11 cellular contexts compared by ENCODE assay signal in genomic region chr12:108338915-108339657, GRCh38. TPM values are rescaled to one million over a fixed set of nuclear protein-coding genes. Genes with fewer than 3 reads are reported as not detected.
DNase-seq lines count a peak whose midpoint lies in the region; ATAC-seq and TF ChIP-seq lines count a peak whose summit lies in the region.
"Had no signal": no experiment of that assay in that cellular context is flagged by ENCODE, and none has a peak within 500 bp of the region (broad histone marks: within the 10 kb centered on the region; RNA-seq: fewer than 3 reads in every experiment).

TSS of gene CMKLR1 (minus strand) at chr12:108339311. CDS start at chr12:108293591, 45,720 bp downstream.

- ATAC-seq in esophagus mucosa (peak; percentile 25), thoracic aorta (ENCODE audit: insufficient number of reproducible peaks, low FRiP score, low read depth) (no peak), GM21447 (IDR thresholded peaks at IDR 0.05; ENCODE audit: unreplicated experiment) (no peak)

- DNase-seq in MG63: peak; percentile 45
- no peak for DNase-seq in thoracic aorta (ENCODE audit: low spot score)
- no peak for DNase-seq in NCI-H2196 (lab: John Stamatoyannopoulos, UW; ENCODE audit: unreplicated experiment)
- no peak for DNase-seq in activated T-helper 1 cell treated with anti-CD3 and anti-CD28 coated beads, Interleukin-12 subunit alpha, Interleukin-12 subunit beta, Interleukin-2, Interleukin-4 antibody, amounts not matched to agents 30 ng/mL and 10 ng/mL and 1 ng/mL, durations not matched to agents 14 hours and 24 hours and 36 hours (ENCODE audit: low spot score)
- no peak for DNase-seq in stimulated activated CD4-positive, alpha-beta T cell treated with anti-CD3 and anti-CD28 coated beads, Interleukin-4, amount 100 ng/mL, for 1 hour
- DNase-seq: GOT3, RPMI8226 had no signal

- intact Hi-C loops in activated T-helper 1 cell treated with anti-CD3 and anti-CD28 coated beads, Interleukin-12 subunit alpha, Interleukin-12 subunit beta, Interleukin-2, Interleukin-4 antibody, amounts not matched to agents 30 ng/mL and 10 ng/mL and 1 ng/mL, durations not matched to agents 14 hours and 24 hours and 36 hours (cut with micrococcal nuclease): no loop called here

- peak within 1 kb of the TSS; percentile 83 to 88 for H3K27ac ChIP-seq in thoracic aorta

- no peaks in the 10 kb centered on the region for H3K9me3 Mint-ChIP-seq in activated T-helper 1 cell treated with anti-CD3 and anti-CD28 coated beads, Interleukin-12 subunit alpha, Interleukin-12 subunit beta, Interleukin-2, Interleukin-4 antibody, amounts not matched to agents 30 ng/mL and 10 ng/mL and 1 ng/mL, durations not matched to agents 14 hours and 24 hours and 36 hours
- H3K9me3 Mint-ChIP-seq: stimulated activated naive CD8-positive, alpha-beta T cell treated with anti-CD3 and anti-CD28 coated beads, Interleukin-15, Interleukin-2, amounts not matched to agents 100 ng/mL and 50 ng/mL, for 24 hours had no signal

- H3K27me3 Mint-ChIP-seq in activated T-helper 1 cell treated with anti-CD3 and anti-CD28 coated beads, Interleukin-12 subunit alpha, Interleukin-12 subunit beta, Interleukin-2, Interleukin-4 antibody, amounts not matched to agents 30 ng/mL and 10 ng/mL and 1 ng/mL, durations not matched to agents 14 hours and 24 hours and 36 hours (ENCODE audit: insufficient read depth): peaks cover 23% of the 10 kb centered on the region

- H3K4me1 Mint-ChIP-seq in activated T-helper 1 cell treated with anti-CD3 and anti-CD28 coated beads, Interleukin-12 subunit alpha, Interleukin-12 subunit beta, Interleukin-2, Interleukin-4 antibody, amounts not matched to agents 30 ng/mL and 10 ng/mL and 1 ng/mL, durations not matched to agents 14 hours and 24 hours and 36 hours (ENCODE audit: low read depth): peaks cover 5% of the 10 kb centered on the region

- no peak within 1 kb of the TSS for H3K4me3 Mint-ChIP-seq in activated T-helper 1 cell treated with anti-CD3 and anti-CD28 coated beads, Interleukin-12 subunit alpha, Interleukin-12 subunit beta, Interleukin-2, Interleukin-4 antibody, amounts not matched to agents 30 ng/mL and 10 ng/mL and 1 ng/mL, durations not matched to agents 14 hours and 24 hours and 36 hours

- H3K9me3 ChIP-seq in MG63 (no peaks in the 10 kb centered on the region), mononuclear cell (ENCODE audit: low read depth, low read length) (no peaks in the 10 kb centered on the region), thoracic aorta (no peaks in the 10 kb centered on the region)

- H3K36me3 Mint-ChIP-seq in activated T-helper 1 cell treated with anti-CD3 and anti-CD28 coated beads, Interleukin-12 subunit alpha, Interleukin-12 subunit beta, Interleukin-2, Interleukin-4 antibody, amounts not matched to agents 30 ng/mL and 10 ng/mL and 1 ng/mL, durations not matched to agents 14 hours and 24 hours and 36 hours (ENCODE audit: low read depth): no peaks in the 10 kb centered on the region

- H3K4me3 ChIP-seq in MG63 (peak within 1 kb of the TSS; percentile 24), mononuclear cell (ENCODE audit: low read length) (peak within 1 kb of the TSS; percentile 30), thoracic aorta (peak within 1 kb of the TSS; percentile 73)

- TF ChIP-seq CTCF in thoracic aorta (IDR thresholded peaks at IDR 0.05): no peak

- H3K4me1 ChIP-seq in mononuclear cell (ENCODE audit: insufficient read depth, low read length) (peaks cover 52% of the 10 kb centered on the region), thoracic aorta (ENCODE audit: control insufficient read depth in 1 of 2, low read depth in 2 of 2) (peaks cover 34 to 89% of the 10 kb centered on the region in 2 donors)

- H3K36me3 ChIP-seq in MG63: no peaks in the 10 kb centered on the region
- no peaks in the 10 kb centered on the region for H3K36me3 ChIP-seq in thoracic aorta

- no peak within 1 kb of the TSS for H3K27ac Mint-ChIP-seq in activated T-helper 1 cell treated with anti-CD3 and anti-CD28 coated beads, Interleukin-12 subunit alpha, Interleukin-12 subunit beta, Interleukin-2, Interleukin-4 antibody, amounts not matched to agents 30 ng/mL and 10 ng/mL and 1 ng/mL, durations not matched to agents 14 hours and 24 hours and 36 hours
- H3K27ac Mint-ChIP-seq: stimulated activated naive CD8-positive, alpha-beta T cell treated with anti-CD3 and anti-CD28 coated beads, Interleukin-15, Interleukin-2, amounts not matched to agents 100 ng/mL and 50 ng/mL, for 24 hours had no signal

- no peaks in the 10 kb centered on the region for H3K27me3 ChIP-seq in MG63
- no peaks in the 10 kb centered on the region for H3K27me3 ChIP-seq in mononuclear cell (ENCODE audit: insufficient read depth, low read length)
- no peaks in the 10 kb centered on the region for H3K27me3 ChIP-seq in thoracic aorta (replicated peaks; ENCODE audit: insufficient read depth)

RNA-seq across cellular contexts. Expression of gene CMKLR1, which starts in this region (rescaled TPM):
- total RNA-seq in MG63 (2014; rRNA removed; shearing (Covaris generic); ENCODE audit: low replicate concordance): 1.3 and 1.5 TPM in 2 replicates
- 0.56 TPM for total RNA-seq in esophagus mucosa
- 0.52 TPM for total RNA-seq in mononuclear cell
- total RNA-seq in thoracic aorta: 10 to 100 TPM; 56.6 to 73.8 TPM
- not detected in 2 replicates for total RNA-seq in activated T-helper 1 cell treated with anti-CD3 and anti-CD28 coated beads, Interleukin-12 subunit alpha, Interleukin-12 subunit beta, Interleukin-2, Interleukin-4 antibody, amounts not matched to agents 30 ng/mL and 10 ng/mL and 1 ng/mL, durations not matched to agents 14 hours and 24 hours and 36 hours

Comparison
In these comparisons a context has a peak if more than half of its experiments do, and no peak if none do; other contexts are left out.
1. RNA of gene CMKLR1 (total RNA-seq): 56.6 to 73.8 TPM in thoracic aorta; 1.3 to 1.5 TPM in MG63, 0.56 TPM in esophagus mucosa (single experiment), 0.52 TPM in mononuclear cell (single experiment) and not detected in activated T-helper 1 cell treated with anti-CD3 and anti-CD28 coated beads, Interleukin-12 subunit alpha, Interleukin-12 subunit beta, Interleukin-2, Interleukin-4 antibody, amounts not matched to agents 30 ng/mL and 10 ng/mL and 1 ng/mL, durations not matched to agents 14 hours and 24 hours and 36 hours; every median in the first group is over 10 times any median in the second.
2. Peak in ATAC-seq in esophagus mucosa; RNA of the gene not detected or under 1 TPM.
3. Peak in every context shown above with its lines, with median percentiles within 50 percentile points of each other: H3K4me3 ChIP-seq.